ENCODE assay signal across 8 cellular contexts in genomic region chr3:132659000-132659369, GRCh38. TPM values are rescaled to one million over a fixed set of nuclear protein-coding genes. Genes with fewer than 3 reads are reported as not detected.
DNase-seq lines count a peak whose midpoint lies in the region; ATAC-seq and TF ChIP-seq lines count a peak whose summit lies in the region.

No MANE protein-coding gene starts in this region.

- H3K4me1 Mint-ChIP-seq in activated CD8-positive, alpha-beta T cell treated with anti-CD3 and anti-CD28 coated beads, Interleukin-2, amount 10 ng/mL, durations not matched to agents 7 days and 5 days (ENCODE audit: low read depth), result peaks cover 35% of the 10 kb centered on the region
- H3K4me1 Mint-ChIP-seq in stimulated activated memory B cell treated with anti-CD40 and anti-IgM and Interleukin-4, amounts not matched to agents 10 μg/mL and 1 μg/mL and 100 μg/mL, for 72 hours, result peaks cover 49% of the 10 kb centered on the region

- CTCF ChIA-PET in activated CD8-positive, alpha-beta T cell treated with anti-CD3 and anti-CD28 coated beads, Interleukin-2, amount 10 ng/mL, durations not matched to agents 7 days and 5 days (lab: Charles Lee), result interaction anchor here (0.5 to 3.9 kb wide), 9 partner anchors 9 to 752 kb away, joined by 3 to 20 read pairs (median 4); no protein-coding TSS in a partner anchor

- H4K20me1 ChIP-seq in GM23248 (ENCODE audit: insufficient read depth), result no peaks in the 10 kb centered on the region; the same call in 1 of the 2 replicates

- H3K9me3 Mint-ChIP-seq in activated CD8-positive, alpha-beta T cell treated with anti-CD3 and anti-CD28 coated beads, Interleukin-2, amount 10 ng/mL, durations not matched to agents 7 days and 5 days (ENCODE audit: insufficient read depth), result no peaks in the 10 kb centered on the region
- H3K9me3 Mint-ChIP-seq in stimulated activated memory B cell treated with anti-CD40 and anti-IgM and Interleukin-4, amounts not matched to agents 10 μg/mL and 1 μg/mL and 100 μg/mL, for 72 hours, result no peaks in the 10 kb centered on the region

- H3K4me1 ChIP-seq in BE2C (no peaks in the 10 kb centered on the region; the same call in 1 of the 2 replicates), GM23248 (ENCODE audit: insufficient read depth) (peaks cover 34% of the 10 kb centered on the region)

- peaks cover 9% of the 10 kb centered on the region for H3K36me3 Mint-ChIP-seq in activated CD8-positive, alpha-beta T cell treated with anti-CD3 and anti-CD28 coated beads, Interleukin-2, amount 10 ng/mL, durations not matched to agents 7 days and 5 days (ENCODE audit: low read depth)
- peaks cover 10% of the 10 kb centered on the region for H3K36me3 Mint-ChIP-seq in stimulated activated memory B cell treated with anti-CD40 and anti-IgM and Interleukin-4, amounts not matched to agents 10 μg/mL and 1 μg/mL and 100 μg/mL, for 72 hours

- H3K9ac ChIP-seq in GM23248, result peak overlapping the region; percentile 94

- POLR2A ChIA-PET in activated CD8-positive, alpha-beta T cell treated with anti-CD3 and anti-CD28 coated beads, Interleukin-2, amount 10 ng/mL, durations not matched to agents 7 days and 5 days (lab: Charles Lee), result interaction anchor here (0.9 kb wide), 1 partner anchor 241 kb away, joined by 4 read pairs; the partner anchor contains the start of gene DNAJC13

- H3K9me3 ChIP-seq in BE2C (no peaks in the 10 kb centered on the region), GM23248 (ENCODE audit: low read depth) (no peaks in the 10 kb centered on the region)

- no peaks in the 10 kb centered on the region for H3K27me3 Mint-ChIP-seq in activated CD8-positive, alpha-beta T cell treated with anti-CD3 and anti-CD28 coated beads, Interleukin-2, amount 10 ng/mL, durations not matched to agents 7 days and 5 days (ENCODE audit: low read depth)
- H3K27me3 Mint-ChIP-seq in stimulated activated memory B cell treated with anti-CD40 and anti-IgM and Interleukin-4, amounts not matched to agents 10 μg/mL and 1 μg/mL and 100 μg/mL, for 72 hours, result no peaks in the 10 kb centered on the region

- peak overlapping the region; percentile 99 for H3K27ac Mint-ChIP-seq in activated CD8-positive, alpha-beta T cell treated with anti-CD3 and anti-CD28 coated beads, Interleukin-2, amount 10 ng/mL, durations not matched to agents 7 days and 5 days
- H3K27ac Mint-ChIP-seq in stimulated activated memory B cell treated with anti-CD40 and anti-IgM and Interleukin-4, amounts not matched to agents 10 μg/mL and 1 μg/mL and 100 μg/mL, for 72 hours, result peak overlapping the region; percentile 96

- no peak for ATAC-seq in activated CD8-positive, alpha-beta T cell treated with anti-CD3 and anti-CD28 coated beads, Interleukin-2, amount 10 ng/mL, durations not matched to agents 7 days and 5 days
- ATAC-seq in stimulated activated memory B cell treated with anti-CD40 and anti-IgM and Interleukin-4, amounts not matched to agents 10 μg/mL and 1 μg/mL and 100 μg/mL, for 72 hours, result no peak

- peak overlapping the region; percentile 88 for H3K4me2 ChIP-seq in GM23248 (ENCODE audit: unreplicated experiment)

- no peak for TF ChIP-seq CTCF in BE2C (IDR thresholded peaks at IDR 0.05; ENCODE audit: low read depth, low read length)

- DNase-seq in BE2C (no peak), GM23248 (peak; percentile 67), ACHN (no peak), middle frontal gyrus (ENCODE audit: extremely low spot score, low spot score) (no peak)
- DNase-seq in activated CD8-positive, alpha-beta T cell treated with anti-CD3 and anti-CD28 coated beads, Interleukin-2, amount 10 ng/mL, durations not matched to agents 7 days and 5 days, result no peak
- no peak for DNase-seq in activated CD4-positive, alpha-beta T cell treated with anti-CD3 and anti-CD28 coated beads, Interleukin-2, amount 50 U/mL, for 1 hour

- WGBS in GM23248 (ENCODE audit: low coverage in 1 of 2, low lambda C conversion rate in 2 of 2, missing lambda C conversion rate in 2 of 2), 2 experiments, result 1 to 4% methylated on average over 7 of the region's 7 CpGs

- no peaks in the 10 kb centered on the region for H3K9me2 ChIP-seq in GM23248 (ENCODE audit: insufficient read depth)

- H3K4me3 ChIP-seq in BE2C (ENCODE audit: low read depth, low read length) (peak overlapping the region; percentile 97), GM23248 (peak overlapping the region; percentile 94), iPS-11a (ENCODE audit: low read depth, low read length) (peak overlapping the region; percentile 91)

- peak overlapping the region; percentile 97 for H2AFZ ChIP-seq in GM23248

- peaks cover 19% of the 10 kb centered on the region for H3F3A ChIP-seq in GM23248 (ENCODE audit: insufficient read depth)

- H3K27me3 ChIP-seq in BE2C, result no peaks in the 10 kb centered on the region
- no peaks in the 10 kb centered on the region for H3K27me3 ChIP-seq in GM23248 (replicated peaks; ENCODE audit: insufficient read depth)

- in situ Hi-C loops in GM23248 (cut with MboI), result no loop called here
- in situ Hi-C loops in ACHN (cut with HindIII; ENCODE audit: low pct_ligation_motif_present, low pct_unique_long_range_greater_than_20kb, low sequenced_read_pairs), result no loop called here

- H3K4me3 Mint-ChIP-seq in activated CD8-positive, alpha-beta T cell treated with anti-CD3 and anti-CD28 coated beads, Interleukin-2, amount 10 ng/mL, durations not matched to agents 7 days and 5 days, result peak overlapping the region; percentile 95
- H3K4me3 Mint-ChIP-seq in stimulated activated memory B cell treated with anti-CD40 and anti-IgM and Interleukin-4, amounts not matched to agents 10 μg/mL and 1 μg/mL and 100 μg/mL, for 72 hours, result peak overlapping the region; percentile 95

- peaks cover 72% of the 10 kb centered on the region for H3K79me2 ChIP-seq in GM23248 (ENCODE audit: insufficient read depth)

- H3K36me3 ChIP-seq in BE2C (no peaks in the 10 kb centered on the region; the same call in 1 of the 2 replicates), GM23248 (ENCODE audit: low read depth) (no peaks in the 10 kb centered on the region)

- peak overlapping the region; percentile 96 for H3K27ac ChIP-seq in GM23248

RNA-seq across cellular contexts. Expression of gene ACAD11, which starts 0.6 kb away (rescaled TPM):
- 5.9 TPM for polyA plus RNA-seq in BE2C (2012; ENCODE audit: insufficient read depth, insufficient read length, low read depth)
- total RNA-seq in GM23248 (2014; rRNA removed; shearing (Covaris generic)), result 17.3 and 17.5 TPM in 2 replicates
- polyA plus RNA-seq in GM23248 (2016; fragmentation: Nextera tagmentation; extraction: Ambion mirVana), result 15.6 and 19.3 TPM in 2 replicates
- 10 to 100 TPM; 11.3 to 13.7 TPM for total RNA-seq in activated CD8-positive, alpha-beta T cell treated with anti-CD3 and anti-CD28 coated beads, Interleukin-2, amount 10 ng/mL, durations not matched to agents 7 days and 5 days

RNA-seq across cellular contexts. Expression of gene UBA5, which starts 1.1 kb away (rescaled TPM):
- polyA plus RNA-seq in BE2C (2012; ENCODE audit: insufficient read depth, insufficient read length, low read depth), result 59.4 TPM
- total RNA-seq in GM23248 (2014; rRNA removed; shearing (Covaris generic)), result 46.3 and 61.2 TPM in 2 replicates
- polyA plus RNA-seq in GM23248 (2016; fragmentation: Nextera tagmentation; extraction: Ambion mirVana), result 48.1 and 58.3 TPM in 2 replicates
- total RNA-seq in activated CD8-positive, alpha-beta T cell treated with anti-CD3 and anti-CD28 coated beads, Interleukin-2, amount 10 ng/mL, durations not matched to agents 7 days and 5 days, result 10 to 100 TPM; 31.4 to 39.0 TPM
